11 cellular contexts compared by ENCODE assay signal in genomic region chr7:87144173-87144657, GRCh38. TPM values are rescaled to one million over a fixed set of nuclear protein-coding genes. Genes with fewer than 3 reads are reported as not detected.
A peak's percentile ranks its signal among the peaks of the same experiment; 100 is the strongest.
DNase-seq lines count a peak whose midpoint lies in the region; ATAC-seq and TF ChIP-seq lines count a peak whose summit lies in the region.
"Had no signal": no experiment of that assay in that cellular context is flagged by ENCODE, and none has a peak within 500 bp of the region (broad histone marks: within the 10 kb centered on the region; RNA-seq: fewer than 3 reads in every experiment).

No MANE protein-coding gene starts in this region.

- WGBS in ovary, 3 donors = 51 to 56% (median 55%) methylated on average over 2 of the region's 2 CpGs

- no peaks in the 10 kb centered on the region for H3K4me1 ChIP-seq in ovary (ENCODE audit: insufficient read depth)

- TF ChIP-seq CTCF in GM12864 (IDR thresholded peaks at IDR 0.05; ENCODE audit: low read depth, low read length, missing control alignments) (no peak), ovary (IDR thresholded peaks at IDR 0.05) (no peak)

- no peak for TF ChIP-seq EP300 in ovary (IDR thresholded peaks at IDR 0.05)

- ATAC-seq in GM19351 (IDR thresholded peaks at IDR 0.05; ENCODE audit: unreplicated experiment) (peak; percentile 97), HG02938 (IDR thresholded peaks at IDR 0.05; ENCODE audit: unreplicated experiment) (peak; percentile 98)
- ATAC-seq: HCT116 had no signal

- intact Hi-C loops in ovary (cut with DNase I) = no loop called here

- no peak for TF ChIP-seq POLR2A in ovary (IDR thresholded peaks at IDR 0.05)

- H3K4me3 ChIP-seq in GM12864 (ENCODE audit: low read depth, low read length) (no peak overlapping the region), ovary (no peak overlapping the region)

- DNase-seq in GM12864 (ENCODE audit: low read depth) (peak; percentile 78), MV-4-11 (lab: John Stamatoyannopoulos, UW) (peak; percentile 48), NCI-H2029 treated with DMSO at 0.1 percent for 48 hours (lab: John Stamatoyannopoulos, UW) (no peak), ovary (no peak), NCI-H526 treated with DMSO at 0.1 percent for 48 hours (lab: John Stamatoyannopoulos, UW) (no peak), COLO668 (lab: John Stamatoyannopoulos, UW; ENCODE audit: unreplicated experiment) (no peak)
- DNase-seq: NCI-H2107 had no signal

- no peaks in the 10 kb centered on the region for H3K9me3 ChIP-seq in ovary

- no peak overlapping the region for H3K27ac ChIP-seq in ovary
- H3K27ac ChIP-seq: C4-2B had no signal

- H3K27me3 ChIP-seq in ovary = no peaks in the 10 kb centered on the region

- no peaks in the 10 kb centered on the region for H3K36me3 ChIP-seq in ovary

RNA-seq across cellular contexts. Expression of gene DMTF1, which starts 8.0 kb away (rescaled TPM):
- total RNA-seq in ovary = 100 to 1,000 TPM in 1 of 7 donors, 10 to 100 TPM in 6; 59.9 to 107 (median 84.2) TPM
- polyA plus RNA-seq in ovary = 10 to 100 TPM; 38.2 to 64.5 TPM

Comparison
In these comparisons a context has a peak if more than half of its experiments do, and no peak if none do; other contexts are left out.
1. DNase-seq: peak in GM12864 (single experiment) and MV-4-11 (single experiment); none in NCI-H2029 treated with DMSO at 0.1 percent for 48 hours (single experiment), ovary (0 of 5), NCI-H526 treated with DMSO at 0.1 percent for 48 hours (single experiment) and COLO668 (single experiment).